Comparison of ENCODE assay signal across 27 cellular contexts in the genomic region with DNA sequence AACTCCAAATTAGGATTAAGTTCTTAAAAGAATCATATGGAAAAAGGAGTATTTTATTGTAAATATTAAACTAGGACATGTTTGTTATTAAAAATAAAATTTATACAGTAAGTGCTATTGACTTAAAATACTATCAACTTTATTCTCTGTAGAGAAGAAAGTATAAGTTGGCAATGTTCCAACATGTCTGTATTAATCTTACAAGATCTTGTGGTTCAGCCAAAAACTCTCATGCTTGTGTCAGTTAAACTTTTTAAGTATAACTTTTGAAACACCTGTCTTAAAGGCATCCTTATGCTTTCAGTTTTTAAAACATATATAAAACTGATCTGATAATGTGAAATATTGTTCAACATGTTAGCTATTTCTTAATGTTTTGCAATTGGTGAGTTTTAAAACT.
DNase-seq lines count a peak whose midpoint lies in the region; ATAC-seq and TF ChIP-seq lines count a peak whose summit lies in the region.
"Had no signal": no experiment of that assay in that cellular context is flagged by ENCODE, and none has a peak within 500 bp of the region (broad histone marks: within the 10 kb centered on the region; RNA-seq: fewer than 3 reads in every experiment).

No MANE protein-coding gene starts in this region.

- no peaks in the 10 kb centered on the region for H3K27me3 Mint-ChIP-seq in CD4-positive, CD25-positive, alpha-beta regulatory T cell
- H3K27me3 Mint-ChIP-seq: activated B cell treated with CpG ODN at 0.5 μM for 24 hours, naive B cell had no signal

- H3K79me2 ChIP-seq in GM23248 (ENCODE audit: insufficient read depth) (peaks cover 94% of the 10 kb centered on the region), PC-3 (ENCODE audit: low read length) (no peaks in the 10 kb centered on the region)

- H3K9ac ChIP-seq in GM23248 (no peak overlapping the region), PC-3 (ENCODE audit: low read length) (no peak overlapping the region)
- H3K9ac ChIP-seq: BLaER1 had no signal

- H3K9me2 ChIP-seq in GM23248 (ENCODE audit: insufficient read depth), result peaks cover 4% of the 10 kb centered on the region; the same call in 1 of the 2 replicates
- no peaks in the 10 kb centered on the region for H3K9me2 ChIP-seq in PC-3 (replicated peaks; ENCODE audit: low read length)

- CTCF ChIA-PET in PC-3 (lab: Charles Lee), result no interaction called here

- H3K4me3 ChIP-seq in CD4-positive, CD25-positive, alpha-beta regulatory T cell (ENCODE audit: low read depth, low read length), result no peak overlapping the region
- H3K4me3 ChIP-seq in GM23248, result no peak overlapping the region
- H3K4me3 ChIP-seq in PC-3 (ENCODE audit: low read length), result no peak overlapping the region
- no peak overlapping the region for H3K4me3 ChIP-seq in fibroblast of mammary gland (ENCODE audit: control insufficient read depth, low read depth, low read length)
- H3K4me3 ChIP-seq: BLaER1, coronary artery, GM12878, left ventricle myocardium inferior had no signal

- no peak overlapping the region for H3K27ac ChIP-seq in CD4-positive, CD25-positive, alpha-beta regulatory T cell (ENCODE audit: insufficient read depth, low read length, poor library complexity, severe bottlenecking)
- no peak overlapping the region for H3K27ac ChIP-seq in GM23248
- H3K27ac ChIP-seq in PC-3 (ENCODE audit: low read length), result no peak overlapping the region
- H3K27ac ChIP-seq: BLaER1, coronary artery, left ventricle myocardium inferior had no signal

- H3K9me3 Mint-ChIP-seq in CD4-positive, CD25-positive, alpha-beta regulatory T cell, result peaks cover 5 to 31% (median 5%) of the 10 kb centered on the region in 7 donors

- no peaks in the 10 kb centered on the region for H4K20me1 ChIP-seq in GM23248 (ENCODE audit: insufficient read depth)
- no peaks in the 10 kb centered on the region for H4K20me1 ChIP-seq in PC-3 (ENCODE audit: low read length)
- H4K20me1 ChIP-seq: BLaER1 had no signal

- no TSS peak for BruUV-seq in PC-3 (replicated peaks; lab: Mats Ljungman, UMichigan)

- POLR2A ChIA-PET in PC-3 (lab: Charles Lee; ENCODE audit: unreplicated experiment), result no interaction called here

- no peak for TF ChIP-seq CTCF in PC-3 (conservative IDR thresholded peaks at IDR 0.05; ENCODE audit: low read depth, low read length)
- no peak for TF ChIP-seq CTCF in fibroblast of mammary gland (conservative IDR thresholded peaks at IDR 0.05; ENCODE audit: control insufficient read depth, insufficient read depth, low read depth, low read length)

- intact Hi-C loops in PC-3 (cut with micrococcal nuclease), result no loop called here

- H3K4me1 Mint-ChIP-seq in CD4-positive, CD25-positive, alpha-beta regulatory T cell, result peaks cover 11 to 34% (median 29%) of the 10 kb centered on the region in 4 donors
- H3K4me1 Mint-ChIP-seq: activated B cell treated with CpG ODN at 0.5 μM for 24 hours, naive B cell had no signal

- peaks cover 12% of the 10 kb centered on the region for H3K36me3 Mint-ChIP-seq in CD4-positive, CD25-positive, alpha-beta regulatory T cell

- no peak overlapping the region for H3K4me3 Mint-ChIP-seq in CD4-positive, CD25-positive, alpha-beta regulatory T cell
- H3K4me3 Mint-ChIP-seq: activated B cell treated with CpG ODN at 0.5 μM for 24 hours; activated T-helper 1 cell treated with anti-CD3 and anti-CD28 coated beads, Interleukin-12 subunit alpha, Interleukin-12 subunit beta, Interleukin-2, Interleukin-4 antibody, amounts not matched to agents 30 ng/mL and 10 ng/mL and 1 ng/mL, durations not matched to agents 14 hours and 24 hours and 36 hours; endodermal cell; naive B cell had no signal

- no peaks in the 10 kb centered on the region for H3K27me3 ChIP-seq in CD4-positive, CD25-positive, alpha-beta regulatory T cell (ENCODE audit: control insufficient read depth, insufficient read depth, low read length)
- no peaks in the 10 kb centered on the region for H3K27me3 ChIP-seq in GM23248 (replicated peaks; ENCODE audit: insufficient read depth)
- H3K27me3 ChIP-seq in PC-3 (ENCODE audit: low read length), result no peaks in the 10 kb centered on the region
- H3K27me3 ChIP-seq: BLaER1 had no signal

- in situ Hi-C loops in GM23248 (cut with MboI), result loop anchor here (25.0 kb wide), 1 partner anchor 717 kb away; no protein-coding TSS in a partner anchor

- DNase-seq in CD4-positive, CD25-positive, alpha-beta regulatory T cell, result peak in 2 of 3 donors; percentile 24 to 26
- DNase-seq in GM23248, result peak; percentile 28
- DNase-seq in PC-3, result peak; percentile 3
- DNase-seq in fibroblast of mammary gland (ENCODE audit: low read depth), result peak; percentile 28
- no peak for DNase-seq in T-helper 9 cell
- DNase-seq: activated B cell treated with CpG ODN at 0.5 μM for 24 hours; activated naive CD4-positive, alpha-beta T cell treated with anti-CD3 and anti-CD28 coated beads, Interleukin-2, amount 50 U/mL, for 16 hours; anterior cingulate cortex; Calu3; endodermal cell; glutamatergic neuron; GOT3; left ventricle myocardium inferior; naive B cell; NCI-H1417; NCI-H2081 treated with DMSO at 0.1 percent for 48 hours; NCI-H446; NCI-H82; Right ventricle myocardium superior; stimulated activated naive CD4-positive, alpha-beta T cell treated with Interleukin-2 at 50 U/mL for 16 hours had no signal

- H3K4me1 ChIP-seq in CD4-positive, CD25-positive, alpha-beta regulatory T cell (ENCODE audit: control insufficient read depth, insufficient read depth, low read length, poor library complexity, severe bottlenecking), result no peaks in the 10 kb centered on the region
- H3K4me1 ChIP-seq in GM23248 (ENCODE audit: insufficient read depth), result peaks cover 13% of the 10 kb centered on the region
- no peaks in the 10 kb centered on the region for H3K4me1 ChIP-seq in PC-3 (ENCODE audit: insufficient read depth, low read length)
- H3K4me1 ChIP-seq: BLaER1, left ventricle myocardium inferior had no signal

- H2AFZ ChIP-seq in GM23248 (no peak overlapping the region), PC-3 (ENCODE audit: low read length) (no peak overlapping the region)

- H3F3A ChIP-seq in GM23248 (ENCODE audit: insufficient read depth) (peaks cover 84% of the 10 kb centered on the region), PC-3 (ENCODE audit: low read length, unreplicated experiment) (no peaks in the 10 kb centered on the region)

- peaks cover 5% of the 10 kb centered on the region for H3K36me3 ChIP-seq in CD4-positive, CD25-positive, alpha-beta regulatory T cell (ENCODE audit: control insufficient read depth, insufficient read depth, low read length)
- H3K36me3 ChIP-seq in GM23248 (ENCODE audit: low read depth) (peaks cover 15% of the 10 kb centered on the region), PC-3 (ENCODE audit: low read depth, low read length) (no peaks in the 10 kb centered on the region)
- H3K36me3 ChIP-seq: BLaER1 had no signal

- H3K4me2 ChIP-seq in GM23248 (ENCODE audit: unreplicated experiment), result no peak overlapping the region
- H3K4me2 ChIP-seq in PC-3 (ENCODE audit: low read length), result no peak overlapping the region
- H3K4me2 ChIP-seq: BLaER1 had no signal

- peaks cover 12 to 14% of the 10 kb centered on the region in 2 experiments for H3K9me3 ChIP-seq in CD4-positive, CD25-positive, alpha-beta regulatory T cell (ENCODE audit: control insufficient read depth in 2 of 2, low read length in 2 of 2)
- no peaks in the 10 kb centered on the region for H3K9me3 ChIP-seq in GM23248 (ENCODE audit: low read depth)
- H3K9me3 ChIP-seq in PC-3 (ENCODE audit: low read length), result no peaks in the 10 kb centered on the region

- ATAC-seq in CD4-positive, CD25-positive, alpha-beta regulatory T cell (ENCODE audit: low read depth in 2 of 2), result no peak
- ATAC-seq in PC-3, result no peak
- ATAC-seq in GM19397 (IDR thresholded peaks at IDR 0.05; ENCODE audit: unreplicated experiment), result no peak
- ATAC-seq in GM21786 (IDR thresholded peaks at IDR 0.05; ENCODE audit: unreplicated experiment), result no peak
- no peak for ATAC-seq in GM21717 (IDR thresholded peaks at IDR 0.05; ENCODE audit: unreplicated experiment)
- ATAC-seq: GM12878 had no signal

- H3K27ac Mint-ChIP-seq in CD4-positive, CD25-positive, alpha-beta regulatory T cell, result no peak overlapping the region
- H3K27ac Mint-ChIP-seq: activated B cell treated with CpG ODN at 0.5 μM for 24 hours; activated T-helper 1 cell treated with anti-CD3 and anti-CD28 coated beads, Interleukin-12 subunit alpha, Interleukin-12 subunit beta, Interleukin-2, Interleukin-4 antibody, amounts not matched to agents 30 ng/mL and 10 ng/mL and 1 ng/mL, durations not matched to agents 14 hours and 24 hours and 36 hours; endodermal cell; naive B cell had no signal
